8 cellular contexts compared by ENCODE assay signal in genomic region chr4:138242830-138243149, GRCh38. TPM values are rescaled to one million over a fixed set of nuclear protein-coding genes. Genes with fewer than 3 reads are reported as not detected.
A peak's percentile ranks its signal among the peaks of the same experiment; 100 is the strongest.
DNase-seq lines count a peak whose midpoint lies in the region; ATAC-seq and TF ChIP-seq lines count a peak whose summit lies in the region.

No MANE protein-coding gene starts in this region.

- ATAC-seq in natural killer cell, result no peak
- no peak for ATAC-seq in GM18505 (IDR thresholded peaks at IDR 0.05; ENCODE audit: unreplicated experiment)
- no peak for ATAC-seq in HG02852 (IDR thresholded peaks at IDR 0.05; ENCODE audit: unreplicated experiment)

- H3K4me3 ChIP-seq in MM.1S (ENCODE audit: low read length), result peak overlapping the region; percentile 57
- peak overlapping the region; percentile 2 to 42 for H3K4me3 ChIP-seq in cardiac fibroblast (replicated peaks in 1 of 2; ENCODE audit: low read depth in 2 of 2, low read length in 2 of 2)
- H3K4me3 ChIP-seq in CD4-positive, alpha-beta memory T cell (ENCODE audit: low read length in 2 of 2), result no peak overlapping the region

- H3K27ac ChIP-seq in MM.1S (ENCODE audit: low read length), result peak overlapping the region; percentile 74; the same call in 1 of the 2 replicates
- H3K27ac ChIP-seq in CD4-positive, alpha-beta memory T cell (ENCODE audit: low read depth, low read length), result no peak overlapping the region

- H3K4me2 ChIP-seq in MM.1S (ENCODE audit: low read depth, low read length), result peak overlapping the region; percentile 82

- H3K27me3 ChIP-seq in MM.1S (replicated peaks; ENCODE audit: insufficient read depth, low read length), result no peaks in the 10 kb centered on the region
- H3K27me3 ChIP-seq in CD4-positive, alpha-beta memory T cell (ENCODE audit: insufficient read depth, low read length), result no peaks in the 10 kb centered on the region

- CTCF ChIA-PET in CD4-positive, alpha-beta memory T cell (lab: Charles Lee; ENCODE audit: partially characterized antibody), result no interaction called here

- peaks cover 13% of the 10 kb centered on the region for H3F3A ChIP-seq in MM.1S (ENCODE audit: insufficient read depth, low read length)

- TF ChIP-seq POLR2A in GM18505 (IDR thresholded peaks at IDR 0.05; ENCODE audit: borderline replicate concordance, extremely low read depth, insufficient read depth, insufficient read length), result no peak

- H4K20me1 ChIP-seq in MM.1S (ENCODE audit: insufficient read depth, low read length), result no peaks in the 10 kb centered on the region

- peak overlapping the region; percentile 28 to 41 for H3K4me3 Mint-ChIP-seq in CD14-positive monocyte
- H3K4me3 Mint-ChIP-seq in natural killer cell, result peak overlapping the region; percentile 17
- H3K4me3 Mint-ChIP-seq in CD4-positive, alpha-beta memory T cell, result peak overlapping the region in 2 of 8 donors; percentile 35 to 77

- no peaks in the 10 kb centered on the region for H3K4me1 ChIP-seq in MM.1S (ENCODE audit: low read length)
- peaks cover 6% of the 10 kb centered on the region for H3K4me1 ChIP-seq in CD4-positive, alpha-beta memory T cell (ENCODE audit: insufficient read depth, low read length)

- H3K27ac Mint-ChIP-seq in CD14-positive monocyte, result peak overlapping the region; percentile 82 to 95 (median 92)
- no peak overlapping the region for H3K27ac Mint-ChIP-seq in natural killer cell
- no peak overlapping the region for H3K27ac Mint-ChIP-seq in CD4-positive, alpha-beta memory T cell

- peak overlapping the region; percentile 55; the same call in 1 of the 2 replicates for H3K9ac ChIP-seq in MM.1S (ENCODE audit: low read length)

- H3K9me3 ChIP-seq in MM.1S (replicated peaks; ENCODE audit: insufficient read depth, low read length), result no peaks in the 10 kb centered on the region
- H3K9me3 ChIP-seq in CD4-positive, alpha-beta memory T cell (ENCODE audit: control insufficient read depth in 1 of 2, low read length in 2 of 2), result no peaks in the 10 kb centered on the region

- POLR2A ChIA-PET in CD4-positive, alpha-beta memory T cell (lab: Charles Lee; ENCODE audit: partially characterized antibody), result no interaction called here

- no peaks in the 10 kb centered on the region for H3K9me3 Mint-ChIP-seq in CD14-positive monocyte
- no peaks in the 10 kb centered on the region for H3K9me3 Mint-ChIP-seq in natural killer cell
- no peaks in the 10 kb centered on the region for H3K9me3 Mint-ChIP-seq in CD4-positive, alpha-beta memory T cell

- peaks cover 0 to 2% (median 0%) of the 10 kb centered on the region in 3 donors for H3K27me3 Mint-ChIP-seq in CD14-positive monocyte (ENCODE audit: low read depth in 3 of 3)
- H3K27me3 Mint-ChIP-seq in natural killer cell (ENCODE audit: low read depth in 2 of 2), result no peaks in the 10 kb centered on the region
- H3K27me3 Mint-ChIP-seq in CD4-positive, alpha-beta memory T cell, result no peaks in the 10 kb centered on the region

- no peaks in the 10 kb centered on the region for H3K9me2 ChIP-seq in MM.1S (replicated peaks; ENCODE audit: insufficient read depth, low read length)

- H3K4me1 Mint-ChIP-seq in CD14-positive monocyte (peaks cover 11% of the 10 kb centered on the region), natural killer cell (peaks cover 10 to 12% of the 10 kb centered on the region in 2 donors)
- H3K4me1 Mint-ChIP-seq in CD4-positive, alpha-beta memory T cell, result peaks cover 4 to 12% (median 7%) of the 10 kb centered on the region in 4 donors

- 0 out of 2 replicates have a peak, but pooled peaks cover 4% of the 10 kb centered on the region for H3K79me2 ChIP-seq in MM.1S (ENCODE audit: low read length)

- in situ Hi-C loops in GM13976 (cut with MboI; ENCODE audit: low sequenced_read_pairs, unreplicated experiment), result no loop called here

- intact Hi-C loops in CD14-positive monocyte (cut with micrococcal nuclease) (loop anchor here (5.0 to 10.0 kb wide), 4 partner anchors 50 to 165 kb away; no protein-coding TSS in a partner anchor), natural killer cell (cut with micrococcal nuclease) (no loop called here)
- intact Hi-C loops in CD4-positive, alpha-beta memory T cell (cut with micrococcal nuclease), result no loop called here

- H2AFZ ChIP-seq in MM.1S (ENCODE audit: low read length), result peak overlapping the region; percentile 73

- DNase-seq in CD14-positive monocyte (ENCODE audit: low spot score) (no peak), MM.1S (peak; percentile 8), cardiac fibroblast (ENCODE audit: low read depth in 2 of 2) (peak in 1 of 2 donors; percentile 55), natural killer cell (no peak), GM13976 (ENCODE audit: low spot score) (no peak)
- no peak for DNase-seq in CD4-positive, alpha-beta memory T cell

- no peaks in the 10 kb centered on the region for H3K36me3 ChIP-seq in MM.1S (replicated peaks; ENCODE audit: insufficient read depth, low read length)
- H3K36me3 ChIP-seq in CD4-positive, alpha-beta memory T cell (ENCODE audit: insufficient read depth, low read length), result no peaks in the 10 kb centered on the region

- no peak for TF ChIP-seq CTCF in CD14-positive monocyte (IDR thresholded peaks at IDR 0.05)
- no peak for TF ChIP-seq CTCF in MM.1S (IDR thresholded peaks at IDR 0.05; ENCODE audit: low read length)
- TF ChIP-seq CTCF in cardiac fibroblast (IDR thresholded peaks at IDR 0.05; ENCODE audit: low read depth, low read length), result no peak
- no peak for TF ChIP-seq CTCF in natural killer cell (IDR thresholded peaks at IDR 0.05)
- no peak for TF ChIP-seq CTCF in GM13976 (IDR thresholded peaks at IDR 0.05; ENCODE audit: borderline replicate concordance, control extremely low read depth, extremely low read depth, insufficient read depth, missing control alignments)

- H3K36me3 Mint-ChIP-seq in CD14-positive monocyte (no peaks in the 10 kb centered on the region), natural killer cell (no peaks in the 10 kb centered on the region)
- no peaks in the 10 kb centered on the region for H3K36me3 Mint-ChIP-seq in CD4-positive, alpha-beta memory T cell

RNA-seq across cellular contexts. Expression of gene SLC7A11, which starts 0.6 kb away (rescaled TPM):
- under 1 TPM in 1 of 2 donors, not detected in 1; 0.02 TPM for polyA plus RNA-seq in CD14-positive monocyte
- 1 to 10 TPM in 1 of 3 donors, under 1 TPM in 1, not detected in 1; 0.07 to 1.4 TPM for total RNA-seq in natural killer cell
- under 1 TPM; 0.78 to 0.93 TPM for total RNA-seq in CD4-positive, alpha-beta memory T cell
- polyA plus RNA-seq in CD4-positive, alpha-beta memory T cell, result not detected

Comparison
In these comparisons a context has a peak if more than half of its experiments do, and no peak if none do; other contexts are left out.
1. H3K27ac Mint-ChIP-seq: peak in CD14-positive monocyte (7 of 7); none in natural killer cell (0 of 2) and CD4-positive, alpha-beta memory T cell (0 of 7).
2. H3K4me3 ChIP-seq: peak in MM.1S (single experiment) and cardiac fibroblast (2 of 2); none in CD4-positive, alpha-beta memory T cell (0 of 2).
3. intact Hi-C loops: an anchor here in CD14-positive monocyte (5.0 to 10.0 kb wide); none called in natural killer cell and CD4-positive, alpha-beta memory T cell.